8 cellular contexts compared by ENCODE assay signal in the genomic region with DNA sequence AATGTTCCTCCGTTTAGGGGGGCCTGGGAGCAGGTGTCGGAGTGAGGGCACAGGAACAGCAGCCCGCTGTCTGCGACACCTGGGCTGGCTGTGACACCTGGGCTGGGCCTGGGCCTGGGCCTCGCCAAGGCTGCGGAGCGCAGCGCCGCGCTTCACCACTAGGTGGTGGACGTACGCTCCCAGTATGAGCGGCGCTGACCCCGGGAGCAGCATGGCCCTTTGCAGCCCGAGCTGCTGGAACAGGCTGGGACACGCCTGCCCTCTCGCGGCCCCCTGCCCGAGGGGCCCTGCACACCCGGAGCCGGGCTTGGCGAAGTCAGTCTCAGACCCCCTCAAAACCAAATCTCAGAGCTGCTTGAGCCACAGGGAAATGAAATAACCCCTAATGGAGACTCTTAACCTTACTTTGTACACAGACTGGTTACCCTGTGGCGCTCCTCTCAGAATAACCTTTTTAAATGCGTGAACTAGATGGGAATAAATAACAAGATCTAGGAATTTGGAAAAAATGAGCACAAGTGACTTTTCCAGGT. TPM values are rescaled to one million over a fixed set of nuclear protein-coding genes. Genes with fewer than 3 reads are reported as not detected.
A peak's percentile ranks its signal among the peaks of the same experiment; 100 is the strongest.
DNase-seq lines count a peak whose midpoint lies in the region; ATAC-seq and TF ChIP-seq lines count a peak whose summit lies in the region.

No MANE protein-coding gene starts in this region.

- peak; percentile 50 to 78 (median 65) for DNase-seq in CD4-positive, alpha-beta T cell
- peak; percentile 9 for DNase-seq in NCI-H82 treated with DMSO at 0.1 percent for 48 hours (lab: John Stamatoyannopoulos, UW; ENCODE audit: unreplicated experiment)
- DNase-seq in activated CD8-positive, alpha-beta memory T cell treated with anti-CD3 and anti-CD28 coated beads for 24 hours: peak; percentile 88
- peak; percentile 59 to 67 (median 60) for DNase-seq in effector memory CD8-positive, alpha-beta T cell
- peak; percentile 65 for DNase-seq in mesenchymal stem cell
- peak; percentile 55 for DNase-seq in stimulated activated CD8-positive, alpha-beta memory T cell treated with anti-CD3 and anti-CD28 coated beads, Interleukin-15, amount 100 ng/mL, for 24 hours (ENCODE audit: low read depth)

- no peaks in the 10 kb centered on the region for H3K36me3 Mint-ChIP-seq in CD4-positive, alpha-beta T cell (ENCODE audit: low read depth)
- no peaks in the 10 kb centered on the region for H3K36me3 Mint-ChIP-seq in effector memory CD8-positive, alpha-beta T cell (ENCODE audit: insufficient read depth)

- H3K79me1 ChIP-seq in mesenchymal stem cell (replicated peaks; ENCODE audit: low read length, poor library complexity, severe bottlenecking): no peaks in the 10 kb centered on the region

- intact Hi-C loops in CD4-positive, alpha-beta T cell (cut with DNase I, micrococcal nuclease): loop anchor here (1.0 to 2.0 kb wide), 4 partner anchors 50 to 298 kb away; no protein-coding TSS in a partner anchor

- no peaks in the 10 kb centered on the region for H3K27me3 Mint-ChIP-seq in CD4-positive, alpha-beta T cell
- peaks cover 5 to 15% of the 10 kb centered on the region in 2 donors for H3K27me3 Mint-ChIP-seq in effector memory CD8-positive, alpha-beta T cell

- peak; percentile 99 for ATAC-seq in CD4-positive, alpha-beta T cell (ENCODE audit: poor library complexity)
- ATAC-seq in GM19395 (IDR thresholded peaks at IDR 0.05; ENCODE audit: unreplicated experiment) (peak; percentile 97), HG03442 (IDR thresholded peaks at IDR 0.05; ENCODE audit: unreplicated experiment) (peak; percentile 97)
- peak; percentile 100 for ATAC-seq in effector memory CD8-positive, alpha-beta T cell (replicated peaks)

- no peaks in the 10 kb centered on the region for H3K36me3 ChIP-seq in mesenchymal stem cell (ENCODE audit: control insufficient read depth in 1 of 2, insufficient read depth in 2 of 2, low read depth in 1 of 2, low read length in 2 of 2)

- H2AK5ac ChIP-seq in mesenchymal stem cell (ENCODE audit: low read length, severe bottlenecking): no peak overlapping the region

- no peak overlapping the region for H2AFZ ChIP-seq in mesenchymal stem cell (ENCODE audit: low read depth, low read length)

- H3K4me3 ChIP-seq in mesenchymal stem cell (ENCODE audit: insufficient read depth in 1 of 2, low read depth in 1 of 2, low read length in 2 of 2): no peak overlapping the region

- H3K27ac Mint-ChIP-seq in CD4-positive, alpha-beta T cell: no peak overlapping the region
- H3K27ac Mint-ChIP-seq in effector memory CD8-positive, alpha-beta T cell: no peak overlapping the region

- WGBS in mesenchymal stem cell: 2% methylated on average over 22 of the region's 25 CpGs

- H3K9ac ChIP-seq in mesenchymal stem cell (ENCODE audit: low read length): no peak overlapping the region

- TF ChIP-seq CTCF in CD4-positive, alpha-beta T cell (IDR thresholded peaks at IDR 0.05): peak; percentile 96

- no peak overlapping the region for H4K91ac ChIP-seq in mesenchymal stem cell (ENCODE audit: low read length)

- CTCF ChIA-PET in CD4-positive, alpha-beta T cell (lab: Charles Lee): interaction anchor here (0.6 to 4.3 kb wide), 5 partner anchors 15 to 298 kb away, joined by 3 to 23 read pairs (median 3); no protein-coding TSS in a partner anchor

- peak overlapping the region; percentile 78 for H3K4me2 ChIP-seq in mesenchymal stem cell (ENCODE audit: low read length, poor library complexity, severe bottlenecking)

- H4K8ac ChIP-seq in mesenchymal stem cell (ENCODE audit: low read length): no peak overlapping the region

- H3K14ac ChIP-seq in mesenchymal stem cell (ENCODE audit: low read length in 2 of 2): no peak overlapping the region

- H2BK120ac ChIP-seq in mesenchymal stem cell (ENCODE audit: low read depth, low read length): no peak overlapping the region

- H3K27ac ChIP-seq in CD4-positive, alpha-beta T cell (ENCODE audit: low read depth, low read length): no peak overlapping the region
- H3K27ac ChIP-seq in mesenchymal stem cell (ENCODE audit: low read length, poor library complexity, severe bottlenecking): no peak overlapping the region

- peaks cover 2% of the 10 kb centered on the region for H3K4me1 ChIP-seq in mesenchymal stem cell (ENCODE audit: control insufficient read depth, insufficient read depth, low read depth, low read length)

- no peak overlapping the region for H2BK5ac ChIP-seq in mesenchymal stem cell (ENCODE audit: low read depth, low read length, poor library complexity, severe bottlenecking)

- no peak overlapping the region for H3K23ac ChIP-seq in mesenchymal stem cell (ENCODE audit: low read length in 2 of 2)

- H2BK15ac ChIP-seq in mesenchymal stem cell (ENCODE audit: low read depth, poor library complexity, severe bottlenecking): no peak overlapping the region

- no peaks in the 10 kb centered on the region for H3K27me3 ChIP-seq in CD4-positive, alpha-beta T cell (ENCODE audit: control insufficient read depth, insufficient read depth, low read length)
- H3K27me3 ChIP-seq in mesenchymal stem cell (ENCODE audit: control insufficient read depth in 1 of 2, insufficient read depth in 1 of 2, low read length in 2 of 2): peaks cover 14 to 33% of the 10 kb centered on the region in 2 experiments

- POLR2A ChIA-PET in CD4-positive, alpha-beta T cell (lab: Charles Lee): no interaction called here

- no peaks in the 10 kb centered on the region for H3K4me1 Mint-ChIP-seq in CD4-positive, alpha-beta T cell (ENCODE audit: low read depth)
- H3K4me1 Mint-ChIP-seq in effector memory CD8-positive, alpha-beta T cell (ENCODE audit: low read depth in 2 of 2): no peaks in the 10 kb centered on the region

- H3K4me3 Mint-ChIP-seq in CD4-positive, alpha-beta T cell: no peak overlapping the region
- no peak overlapping the region for H3K4me3 Mint-ChIP-seq in effector memory CD8-positive, alpha-beta T cell

- no peaks in the 10 kb centered on the region for H3K9me3 ChIP-seq in CD4-positive, alpha-beta T cell (ENCODE audit: control insufficient read depth, low read length)
- H3K9me3 ChIP-seq in mesenchymal stem cell (ENCODE audit: control insufficient read depth, low read length): no peaks in the 10 kb centered on the region

- no peaks in the 10 kb centered on the region for H3K9me3 Mint-ChIP-seq in CD4-positive, alpha-beta T cell
- no peaks in the 10 kb centered on the region for H3K9me3 Mint-ChIP-seq in effector memory CD8-positive, alpha-beta T cell

- H3K18ac ChIP-seq in mesenchymal stem cell (ENCODE audit: low read depth in 1 of 2, low read length in 2 of 2): no peak overlapping the region

- H2BK12ac ChIP-seq in mesenchymal stem cell (ENCODE audit: low read length in 2 of 2): no peak overlapping the region

- H3K4ac ChIP-seq in mesenchymal stem cell (ENCODE audit: low read depth in 1 of 2, low read length in 2 of 2): no peak overlapping the region

RNA-seq across cellular contexts. Expression of gene FA2H, which starts 38.6 kb away (rescaled TPM):
- total RNA-seq in CD4-positive, alpha-beta T cell: not detected
- not detected for polyA plus RNA-seq in mesenchymal stem cell (2013, experiment 1 of 2)
- polyA plus RNA-seq in mesenchymal stem cell (2013, experiment 2 of 2): not detected

Comparison
In these comparisons a context has a peak if more than half of its experiments do, and no peak if none do; other contexts are left out.
1. DNase-seq: peak in every context shown above with its lines; median percentile 88 in activated CD8-positive, alpha-beta memory T cell treated with anti-CD3 and anti-CD28 coated beads for 24 hours; 65 in CD4-positive, alpha-beta T cell; 65 in mesenchymal stem cell; 60 in effector memory CD8-positive, alpha-beta T cell; 55 in stimulated activated CD8-positive, alpha-beta memory T cell treated with anti-CD3 and anti-CD28 coated beads, Interleukin-15, amount 100 ng/mL, for 24 hours; 9 in NCI-H82 treated with DMSO at 0.1 percent for 48 hours.